ENCODE assay signal across 8 cellular contexts in genomic region chr11:104934073-104934472, GRCh38. TPM values are rescaled to one million over a fixed set of nuclear protein-coding genes. Genes with fewer than 3 reads are reported as not detected.
"Had no signal": no experiment of that assay in that cellular context is flagged by ENCODE, and none has a peak within 500 bp of the region (broad histone marks: within the 10 kb centered on the region; RNA-seq: fewer than 3 reads in every experiment).

No MANE protein-coding gene starts in this region.

RNA-seq across cellular contexts. Expression of gene CASP12, which starts 35.8 kb away (rescaled TPM):
- total RNA-seq: activated CD4-positive, alpha-beta T cell treated with anti-CD3 and anti-CD28 coated beads for 36 hours; astrocyte; chondrocyte; left ventricle myocardium superior; smooth muscle cell; T-helper 2 cell treated with Interferon-gamma antibody and Interleukin-4, amounts not matched to agents 100 ng/mL and 5 ng/mL, for 36 hours had no signal
- polyA plus RNA-seq: fibroblast of lung, keratinocyte had no signal
